ENCODE assay signal across 22 cellular contexts in genomic region chr14:71469936-71470335, GRCh38.
"Had no signal": no experiment of that assay in that cellular context is flagged by ENCODE, and none has a peak within 500 bp of the region (broad histone marks: within the 10 kb centered on the region; RNA-seq: fewer than 3 reads in every experiment).

No MANE protein-coding gene starts in this region.

- H3K27ac ChIP-seq: body of pancreas, esophagus muscularis mucosa, gastroesophageal sphincter, heart left ventricle, left ventricle myocardium inferior, prostate gland, right atrium auricular region, transverse colon, vagina had no signal

- H3K4me3 Mint-ChIP-seq: activated naive CD8-positive, alpha-beta T cell treated with anti-CD3 and anti-CD28 coated beads, Interleukin-2, amount 10 ng/mL, durations not matched to agents 7 days and 5 days; central memory CD8-positive, alpha-beta T cell had no signal

- H3K27me3 Mint-ChIP-seq: activated naive CD8-positive, alpha-beta T cell treated with anti-CD3 and anti-CD28 coated beads, Interleukin-2, amount 10 ng/mL, durations not matched to agents 7 days and 5 days; central memory CD8-positive, alpha-beta T cell had no signal

- ATAC-seq: body of pancreas; gastroesophageal sphincter; heart left ventricle; stimulated activated naive CD8-positive, alpha-beta T cell treated with anti-CD3 and anti-CD28 coated beads, Interleukin-15, Interleukin-2, amounts not matched to agents 100 U/mL and 50 U/mL, for 24 hours had no signal

- H3K36me3 ChIP-seq: esophagus muscularis mucosa, gastroesophageal sphincter, heart left ventricle, left ventricle myocardium inferior, prostate gland, right atrium auricular region, transverse colon, vagina had no signal

- H3K4me3 ChIP-seq: body of pancreas, esophagus muscularis mucosa, gastroesophageal sphincter, heart left ventricle, left ventricle myocardium inferior, prostate gland, right atrium auricular region, transverse colon, vagina had no signal

- DNase-seq: activated CD4-positive, alpha-beta T cell treated with anti-CD3 and anti-CD28 coated beads, Interleukin-2, amount 50 U/mL, for 1 hour; activated naive CD4-positive, alpha-beta T cell; activated naive CD8-positive, alpha-beta T cell treated with anti-CD3 and anti-CD28 coated beads, Interleukin-2, amount 10 ng/mL, durations not matched to agents 7 days and 5 days; amygdala; body of pancreas; cortex of kidney; effector memory CD4-positive, alpha-beta T cell; heart left ventricle; kidney; left ventricle myocardium inferior; mammary epithelial cell; stimulated activated CD4-positive, alpha-beta T cell treated with anti-CD3 and anti-CD28 coated beads, Interleukin-2, amount 100 ng/mL, for 24 hours; stimulated activated naive CD8-positive, alpha-beta T cell treated with anti-CD3 and anti-CD28 coated beads, Interleukin-15, Interleukin-2, amounts not matched to agents 100 U/mL and 50 U/mL, for 24 hours; T-helper 1 cell; T1000; transverse colon had no signal

- H3K27me3 ChIP-seq: body of pancreas, esophagus muscularis mucosa, gastroesophageal sphincter, heart left ventricle, right atrium auricular region, transverse colon, vagina had no signal

- H3K4me1 ChIP-seq: body of pancreas, prostate gland, vagina had no signal

- H3K27ac Mint-ChIP-seq: activated naive CD8-positive, alpha-beta T cell treated with anti-CD3 and anti-CD28 coated beads, Interleukin-2, amount 10 ng/mL, durations not matched to agents 7 days and 5 days had no signal
